Comparison of ENCODE assay signal across 2 cellular contexts in genomic region chr17:74430706-74431567, GRCh38.
A peak's percentile ranks its signal among the peaks of the same experiment; 100 is the strongest.
TF ChIP-seq lines count a peak whose summit lies in the region.

No MANE protein-coding gene starts in this region.

TF ChIP-seq in HEK293, 187 proteins besides CTCF, POLR2A, EP300 and RAD21 (continued from another document and continues in another):
- TF ChIP-seq, protein P1, sequence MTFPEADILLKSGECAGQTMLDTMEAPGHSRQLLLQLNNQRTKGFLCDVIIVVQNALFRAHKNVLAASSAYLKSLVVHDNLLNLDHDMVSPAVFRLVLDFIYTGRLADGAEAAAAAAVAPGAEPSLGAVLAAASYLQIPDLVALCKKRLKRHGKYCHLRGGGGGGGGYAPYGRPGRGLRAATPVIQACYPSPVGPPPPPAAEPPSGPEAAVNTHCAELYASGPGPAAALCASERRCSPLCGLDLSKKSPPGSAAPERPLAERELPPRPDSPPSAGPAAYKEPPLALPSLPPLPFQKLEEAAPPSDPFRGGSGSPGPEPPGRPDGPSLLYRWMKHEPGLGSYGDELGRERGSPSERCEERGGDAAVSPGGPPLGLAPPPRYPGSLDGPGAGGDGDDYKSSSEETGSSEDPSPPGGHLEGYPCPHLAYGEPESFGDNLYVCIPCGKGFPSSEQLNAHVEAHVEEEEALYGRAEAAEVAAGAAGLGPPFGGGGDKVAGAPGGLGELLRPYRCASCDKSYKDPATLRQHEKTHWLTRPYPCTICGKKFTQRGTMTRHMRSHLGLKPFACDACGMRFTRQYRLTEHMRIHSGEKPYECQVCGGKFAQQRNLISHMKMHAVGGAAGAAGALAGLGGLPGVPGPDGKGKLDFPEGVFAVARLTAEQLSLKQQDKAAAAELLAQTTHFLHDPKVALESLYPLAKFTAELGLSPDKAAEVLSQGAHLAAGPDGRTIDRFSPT (tag by site-specific recombination; IDR thresholded peaks at IDR 0.05) = peak; percentile 74
- peak; percentile 56 for TF ChIP-seq ZBTB21 (tag by site-specific recombination; IDR thresholded peaks at IDR 0.05)
- no peak for TF ChIP-seq ZNF221 (tag by site-specific recombination; IDR thresholded peaks at IDR 0.05; ENCODE audit: borderline replicate concordance)
- peak; percentile 97 for TF ChIP-seq KLF17 (tag by site-specific recombination; IDR thresholded peaks at IDR 0.05)
- TF ChIP-seq ZNF561 (tag by site-specific recombination; IDR thresholded peaks at IDR 0.05; ENCODE audit: borderline replicate concordance) = no peak; the same call in 1 of the 2 replicates
- TF ChIP-seq TRIM28 (IDR thresholded peaks at IDR 0.05; ENCODE audit: borderline replicate concordance, low read length) = peak; percentile 44; the same call in 1 of the 2 replicates
- TF ChIP-seq INSM2 (tag by site-specific recombination; IDR thresholded peaks at IDR 0.05) = 0 out of 2 replicates have a peak, but pooled peaks have one; percentile 19
- peak; percentile 80; the same call in 1 of the 2 replicates for TF ChIP-seq RBAK (tag by site-specific recombination; IDR thresholded peaks at IDR 0.05)
- TF ChIP-seq SP2 (tag by site-specific recombination; IDR thresholded peaks at IDR 0.05) = peak; percentile 71
- TF ChIP-seq ZNF776 (tag by site-specific recombination; IDR thresholded peaks at IDR 0.05; ENCODE audit: borderline replicate concordance) = no peak
- 0 out of 2 replicates have a peak, but pooled peaks have one; percentile 52 for TF ChIP-seq ZNF639 (tag by site-specific recombination; IDR thresholded peaks at IDR 0.05)
- peak; percentile 66 for TF ChIP-seq ZNF76 (tag by site-specific recombination; IDR thresholded peaks at IDR 0.05; ENCODE audit: borderline replicate concordance, low read depth)
- peak; percentile 64; the same call in 1 of the 2 replicates for TF ChIP-seq ZNF24 (tag by site-specific recombination; IDR thresholded peaks at IDR 0.05)
- TF ChIP-seq ZNF600 (tag by site-specific recombination; IDR thresholded peaks at IDR 0.05) = peak; percentile 61; the same call in 1 of the 2 replicates
- peak; percentile 34; the same call in 1 of the 2 replicates for TF ChIP-seq OVOL3 (tag by site-specific recombination; IDR thresholded peaks at IDR 0.05)
- peak; percentile 74 for TF ChIP-seq ZNF843 (tag by site-specific recombination; IDR thresholded peaks at IDR 0.05)
- TF ChIP-seq ZNF580 (tag by site-specific recombination; IDR thresholded peaks at IDR 0.05) = peak; percentile 71; the same call in 1 of the 2 replicates
- TF ChIP-seq ZSCAN30 (tag by site-specific recombination; IDR thresholded peaks at IDR 0.05) = peak; percentile 77
- TF ChIP-seq ZNF2 (tag by site-specific recombination; IDR thresholded peaks at IDR 0.05) = peak; percentile 81
- TF ChIP-seq GLI4 (tag by site-specific recombination; IDR thresholded peaks at IDR 0.05) = 0 out of 2 replicates have a peak, but pooled peaks have one; percentile 74
- peak; percentile 98 for TF ChIP-seq KLF1 (tag by site-specific recombination; IDR thresholded peaks at IDR 0.05)
- peak; percentile 99 for TF ChIP-seq GLIS2 (tag by site-specific recombination; IDR thresholded peaks at IDR 0.05)
- TF ChIP-seq ZNF311 (tag by site-specific recombination; IDR thresholded peaks at IDR 0.05; ENCODE audit: borderline replicate concordance) = no peak
- TF ChIP-seq ZNF707 (tag by site-specific recombination; IDR thresholded peaks at IDR 0.05) = no peak
- TF ChIP-seq ZNF146 (tag by site-specific recombination; IDR thresholded peaks at IDR 0.05) = no peak
- peak; percentile 92 for TF ChIP-seq OSR2 (tag by site-specific recombination; IDR thresholded peaks at IDR 0.05)
- TF ChIP-seq ZNF549 (tag by site-specific recombination; IDR thresholded peaks at IDR 0.05) = no peak
- TF ChIP-seq ZNF350 (tag by site-specific recombination; IDR thresholded peaks at IDR 0.05) = no peak
- no peak; the same call in 1 of the 2 replicates for TF ChIP-seq FEZF1 (tag by site-specific recombination; IDR thresholded peaks at IDR 0.05)
- TF ChIP-seq ZNF768 (tag by site-specific recombination; IDR thresholded peaks at IDR 0.05) = no peak
- no peak for TF ChIP-seq TCF7L2 (IDR thresholded peaks at IDR 0.05; ENCODE audit: borderline replicate concordance, low read depth, low read length)

TF ChIP-seq in K562, 482 proteins besides CTCF, POLR2A, EP300 and RAD21 (continued from another document and continues in another):
- 0 out of 2 replicates have a peak, but pooled peaks have one; percentile 26 for TF ChIP-seq MAX (CRISPR knock-in tag; IDR thresholded peaks at IDR 0.05)
- TF ChIP-seq, protein P2, sequence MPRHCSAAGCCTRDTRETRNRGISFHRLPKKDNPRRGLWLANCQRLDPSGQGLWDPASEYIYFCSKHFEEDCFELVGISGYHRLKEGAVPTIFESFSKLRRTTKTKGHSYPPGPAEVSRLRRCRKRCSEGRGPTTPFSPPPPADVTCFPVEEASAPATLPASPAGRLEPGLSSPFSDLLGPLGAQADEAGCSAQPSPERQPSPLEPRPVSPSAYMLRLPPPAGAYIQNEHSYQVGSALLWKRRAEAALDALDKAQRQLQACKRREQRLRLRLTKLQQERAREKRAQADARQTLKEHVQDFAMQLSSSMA (CRISPR knock-in tag; IDR thresholded peaks at IDR 0.05) = no peak
- no peak for TF ChIP-seq ZNF644 (tag; IDR thresholded peaks at IDR 0.05; ENCODE audit: low read depth)
- TF ChIP-seq PHF21A (IDR thresholded peaks at IDR 0.05; ENCODE audit: borderline replicate concordance, low read depth) = no peak
- no peak for TF ChIP-seq MTF1 (CRISPR knock-in tag; IDR thresholded peaks at IDR 0.05; ENCODE audit: borderline replicate concordance)
- no peak for TF ChIP-seq TAL1 (IDR thresholded peaks at IDR 0.05)
- TF ChIP-seq ZNF511 (CRISPR knock-in tag; IDR thresholded peaks at IDR 0.05) = 0 out of 2 replicates have a peak, but pooled peaks have one; percentile 42
- TF ChIP-seq KDM2B (CRISPR knock-in tag; IDR thresholded peaks at IDR 0.05) = 0 out of 2 replicates have a peak, but pooled peaks have one; percentile 61
- TF ChIP-seq MAZ (CRISPR knock-in tag; conservative IDR thresholded peaks at IDR 0.05 in 1 of 2, IDR thresholded peaks at IDR 0.05 in 1 of 2) = peak; percentile 32 to 89; a peak in 3 of 4 replicates
- TF ChIP-seq NFATC3 (IDR thresholded peaks at IDR 0.05) = no peak
- TF ChIP-seq AFF1 (IDR thresholded peaks at IDR 0.05; ENCODE audit: low read depth in 1 of 2, partially characterized antibody in 2 of 2) = no peak
- TF ChIP-seq NELFE (IDR thresholded peaks at IDR 0.05; ENCODE audit: insufficient read depth, insufficient read length) = no peak
- TF ChIP-seq ZFP1 (CRISPR knock-in tag; IDR thresholded peaks at IDR 0.05) = no peak
- no peak for TF ChIP-seq CREBBP (IDR thresholded peaks at IDR 0.05; ENCODE audit: low read depth, low read length)
- TF ChIP-seq TFE3 (CRISPR knock-in tag; IDR thresholded peaks at IDR 0.05) = peak; percentile 14; the same call in 1 of the 2 replicates
- no peak for TF ChIP-seq PRPF4 (IDR thresholded peaks at IDR 0.05; ENCODE audit: insufficient read depth, low read depth, low read length, poor library complexity, severe bottlenecking)
- TF ChIP-seq SOX6 (IDR thresholded peaks at IDR 0.05) = 0 out of 2 replicates have a peak, but pooled peaks have one; percentile 38
- TF ChIP-seq SAP30 (IDR thresholded peaks at IDR 0.05; ENCODE audit: borderline replicate concordance, insufficient read depth, low read depth, low read length, poor library complexity, severe bottlenecking) = peak; percentile 32
- TF ChIP-seq, protein P3, sequence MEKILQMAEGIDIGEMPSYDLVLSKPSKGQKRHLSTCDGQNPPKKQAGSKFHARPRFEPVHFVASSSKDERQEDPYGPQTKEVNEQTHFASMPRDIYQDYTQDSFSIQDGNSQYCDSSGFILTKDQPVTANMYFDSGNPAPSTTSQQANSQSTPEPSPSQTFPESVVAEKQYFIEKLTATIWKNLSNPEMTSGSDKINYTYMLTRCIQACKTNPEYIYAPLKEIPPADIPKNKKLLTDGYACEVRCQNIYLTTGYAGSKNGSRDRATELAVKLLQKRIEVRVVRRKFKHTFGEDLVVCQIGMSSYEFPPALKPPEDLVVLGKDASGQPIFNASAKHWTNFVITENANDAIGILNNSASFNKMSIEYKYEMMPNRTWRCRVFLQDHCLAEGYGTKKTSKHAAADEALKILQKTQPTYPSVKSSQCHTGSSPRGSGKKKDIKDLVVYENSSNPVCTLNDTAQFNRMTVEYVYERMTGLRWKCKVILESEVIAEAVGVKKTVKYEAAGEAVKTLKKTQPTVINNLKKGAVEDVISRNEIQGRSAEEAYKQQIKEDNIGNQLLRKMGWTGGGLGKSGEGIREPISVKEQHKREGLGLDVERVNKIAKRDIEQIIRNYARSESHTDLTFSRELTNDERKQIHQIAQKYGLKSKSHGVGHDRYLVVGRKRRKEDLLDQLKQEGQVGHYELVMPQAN (IDR thresholded peaks at IDR 0.05; ENCODE audit: borderline replicate concordance) = no peak
- TF ChIP-seq HDAC8 (tag; IDR thresholded peaks at IDR 0.05) = no peak
- TF ChIP-seq MCM7 (IDR thresholded peaks at IDR 0.05) = no peak
- TF ChIP-seq POU5F1 (IDR thresholded peaks at IDR 0.05; ENCODE audit: borderline replicate concordance, low read depth, low read length, partially characterized antibody) = no peak
- no peak for TF ChIP-seq ZC3H4 (CRISPR knock-in tag; IDR thresholded peaks at IDR 0.05; ENCODE audit: borderline replicate concordance)
- TF ChIP-seq MAFF (IDR thresholded peaks at IDR 0.05; ENCODE audit: low read length) = no peak
- TF ChIP-seq ZNF444 (CRISPR knock-in tag; IDR thresholded peaks at IDR 0.05) = 0 out of 2 replicates have a peak, but pooled peaks have one; percentile 10
- TF ChIP-seq, protein P4, sequence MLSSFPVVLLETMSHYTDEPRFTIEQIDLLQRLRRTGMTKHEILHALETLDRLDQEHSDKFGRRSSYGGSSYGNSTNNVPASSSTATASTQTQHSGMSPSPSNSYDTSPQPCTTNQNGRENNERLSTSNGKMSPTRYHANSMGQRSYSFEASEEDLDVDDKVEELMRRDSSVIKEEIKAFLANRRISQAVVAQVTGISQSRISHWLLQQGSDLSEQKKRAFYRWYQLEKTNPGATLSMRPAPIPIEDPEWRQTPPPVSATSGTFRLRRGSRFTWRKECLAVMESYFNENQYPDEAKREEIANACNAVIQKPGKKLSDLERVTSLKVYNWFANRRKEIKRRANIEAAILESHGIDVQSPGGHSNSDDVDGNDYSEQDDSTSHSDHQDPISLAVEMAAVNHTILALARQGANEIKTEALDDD (IDR thresholded peaks at IDR 0.05) = no peak
- no peak for TF ChIP-seq PPARD (CRISPR knock-in tag; IDR thresholded peaks at IDR 0.05)
- no peak for TF ChIP-seq SIRT6 (IDR thresholded peaks at IDR 0.05; ENCODE audit: low read depth, low read length)
- TF ChIP-seq TGIF2 (CRISPR knock-in tag; IDR thresholded peaks at IDR 0.05) = no peak
- TF ChIP-seq TAF7 (tag; IDR thresholded peaks at IDR 0.05) = no peak
- peak; percentile 20; the same call in 1 of the 2 replicates for TF ChIP-seq ZBTB9 (CRISPR knock-in tag; IDR thresholded peaks at IDR 0.05)
- TF ChIP-seq FOXJ3 (CRISPR knock-in tag; IDR thresholded peaks at IDR 0.05) = no peak
